ENCODE assay signal across 20 cellular contexts in the genomic region with DNA sequence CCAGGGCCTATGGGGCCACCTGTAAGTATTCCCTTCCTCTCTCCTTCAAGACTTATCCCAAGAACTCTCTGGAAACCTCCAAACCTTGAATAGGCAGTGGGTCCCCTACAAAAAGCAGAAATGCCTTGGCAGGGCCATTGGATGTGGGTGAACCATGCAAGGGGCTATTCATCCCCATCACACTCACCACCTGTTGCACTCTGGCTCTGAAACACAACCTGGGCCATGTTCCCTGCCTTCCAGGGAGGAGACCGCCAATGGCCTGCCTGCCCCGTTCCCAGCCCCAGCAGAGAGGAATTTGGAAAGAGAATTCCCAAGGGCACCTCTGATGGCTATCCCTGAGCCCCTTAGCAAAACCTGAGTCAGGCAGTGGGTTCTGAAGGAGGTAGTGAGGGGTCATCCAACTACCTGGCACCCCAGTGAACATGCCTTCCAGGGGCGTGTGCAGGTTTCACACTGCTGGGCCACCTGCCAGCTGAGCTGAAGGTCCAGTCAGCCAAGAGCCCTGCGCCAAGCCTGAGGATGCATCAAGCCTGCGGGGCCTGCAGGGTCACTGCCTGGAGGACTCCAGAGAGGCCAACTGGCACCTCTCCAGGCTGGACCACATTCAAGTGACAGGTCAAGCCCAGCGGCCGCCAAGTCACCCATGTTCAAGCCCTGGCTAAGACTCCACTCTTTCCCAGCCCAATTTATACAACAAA.
DNase-seq lines count a peak whose midpoint lies in the region; ATAC-seq and TF ChIP-seq lines count a peak whose summit lies in the region.
"Had no signal": no experiment of that assay in that cellular context is flagged by ENCODE, and none has a peak within 500 bp of the region (broad histone marks: within the 10 kb centered on the region; RNA-seq: fewer than 3 reads in every experiment).

No MANE protein-coding gene starts in this region.

- no peaks in the 10 kb centered on the region for H3K9me3 Mint-ChIP-seq in Caco-2 (ENCODE audit: unreplicated experiment)
- H3K9me3 Mint-ChIP-seq: activated T-cell treated with anti-CD3 and anti-CD28 coated beads, Interleukin-2, amount 50 U/mL, for 72 hours had no signal

- H3K4me1 Mint-ChIP-seq in Caco-2 (ENCODE audit: low read depth, unreplicated experiment) = peaks cover 29% of the 10 kb centered on the region
- H3K4me1 Mint-ChIP-seq: activated CD4-positive, alpha-beta T cell treated with anti-CD3 and anti-CD28 coated beads for 36 hours; stimulated activated naive B cell treated with anti-CD40 and anti-IgM and Interleukin-4, amounts not matched to agents 10 μg/mL and 1 μg/mL and 100 μg/mL, for 72 hours had no signal

- H2BK12ac ChIP-seq in neuronal stem cell (ENCODE audit: low read length) = peak overlapping the region; percentile 33

- peak overlapping the region; percentile 70 for H2AK5ac ChIP-seq in neuronal stem cell (ENCODE audit: low read depth, low read length)

- H3K27me3 Mint-ChIP-seq in Caco-2 (ENCODE audit: insufficient read depth, unreplicated experiment) = no peaks in the 10 kb centered on the region
- H3K27me3 Mint-ChIP-seq: activated CD4-positive, alpha-beta T cell treated with anti-CD3 and anti-CD28 coated beads for 36 hours had no signal

- peak overlapping the region; percentile 62 for H2BK15ac ChIP-seq in neuronal stem cell (ENCODE audit: low read length)

- no peak overlapping the region for H3K14ac ChIP-seq in neuronal stem cell (ENCODE audit: low read length)

- no peak overlapping the region for H3K9ac ChIP-seq in neuronal stem cell (ENCODE audit: low read depth, low read length, poor library complexity)

- peak overlapping the region; percentile 73 for H4K91ac ChIP-seq in neuronal stem cell (ENCODE audit: low read depth, low read length, poor library complexity)

- H2BK120ac ChIP-seq in neuronal stem cell (ENCODE audit: low read depth, low read length) = no peak overlapping the region

- peak; percentile 67 for DNase-seq in left cardiac atrium
- no peak for DNase-seq in Right ventricle myocardium inferior (ENCODE audit: missing footprints)
- no peak for DNase-seq in neuronal stem cell (ENCODE audit: low spot score)
- no peak for DNase-seq in NCI-H1105 treated with DMSO at 0.1 percent for 48 hours (lab: John Stamatoyannopoulos, UW)
- DNase-seq in mesenteric fat pad (ENCODE audit: low spot score) = no peak
- DNase-seq in Caco-2 = no peak
- DNase-seq: activated CD4-positive, alpha-beta T cell treated with anti-CD3 and anti-CD28 coated beads for 36 hours; activated naive CD4-positive, alpha-beta T cell treated with anti-CD3 and anti-CD28 coated beads, Interleukin-2, amount 50 U/mL, for 16 hours; activated T-cell treated with anti-CD3 and anti-CD28 coated beads, Interleukin-2, amount 50 U/mL, for 72 hours; aorta; BE2C; EL; glutamatergic neuron; NCI-H2107; sigmoid colon; stimulated activated naive B cell treated with anti-CD40 and anti-IgM and Interleukin-4, amounts not matched to agents 10 μg/mL and 1 μg/mL and 100 μg/mL, for 72 hours; SW 1271 had no signal

- H3K4ac ChIP-seq in neuronal stem cell (ENCODE audit: low read length) = no peak overlapping the region

- peak overlapping the region; percentile 75 for H3K18ac ChIP-seq in neuronal stem cell (ENCODE audit: low read length)

- H3K9me3 ChIP-seq in neuronal stem cell (replicated peaks in 1 of 2; ENCODE audit: control insufficient read depth in 2 of 2, insufficient read depth in 1 of 2, low read depth in 1 of 2, low read length in 2 of 2) (no peaks in the 10 kb centered on the region), Caco-2 (no peaks in the 10 kb centered on the region)
- H3K9me3 ChIP-seq: BE2C, sigmoid colon, tibial nerve had no signal

- ATAC-seq in left cardiac atrium (peak; percentile 32 to 70), Right ventricle myocardium inferior (no peak), esophagus mucosa (peak; percentile 23), HG02588 (IDR thresholded peaks at IDR 0.05; ENCODE audit: unreplicated experiment) (no peak)
- ATAC-seq: activated CD4-positive, alpha-beta T cell treated with anti-CD3 and anti-CD28 coated beads for 36 hours; activated T-cell treated with anti-CD3 and anti-CD28 coated beads, Interleukin-2, amount 50 U/mL, for 72 hours; stimulated activated naive B cell treated with anti-CD40 and anti-IgM and Interleukin-4, amounts not matched to agents 10 μg/mL and 1 μg/mL and 100 μg/mL, for 72 hours had no signal

- no peaks in the 10 kb centered on the region for H3K79me1 ChIP-seq in neuronal stem cell (ENCODE audit: low read depth, low read length)

- no peak overlapping the region for H3K4me3 ChIP-seq in neuronal stem cell (ENCODE audit: low read length in 2 of 2)
- H3K4me3 ChIP-seq in Caco-2 (ENCODE audit: low read depth, low read length) = no peak overlapping the region
- H3K4me3 ChIP-seq: sigmoid colon, tibial nerve had no signal

- WGBS in neuronal stem cell (ENCODE audit: extremely low coverage in 2 of 2, insufficient read length in 2 of 2, insufficient replicate concordance in 1 of 2), 2 donors = no CpG with 5 or more reads among the region's 7 CpGs

- no peak overlapping the region for H3K4me2 ChIP-seq in neuronal stem cell (ENCODE audit: insufficient read depth, low read length, poor library complexity, severe bottlenecking)

- no peak overlapping the region for H4K8ac ChIP-seq in neuronal stem cell (ENCODE audit: low read depth, low read length)

- TF ChIP-seq CTCF in Caco-2 (IDR thresholded peaks at IDR 0.05; ENCODE audit: insufficient read depth in 1 of 2, low read depth in 1 of 2, low read length in 1 of 2, severe bottlenecking in 1 of 2, unreplicated experiment in 1 of 2) = no peak

- H2BK5ac ChIP-seq in neuronal stem cell (ENCODE audit: low read length) = peak overlapping the region; percentile 12

- no peak overlapping the region for H3K27ac Mint-ChIP-seq in Caco-2 (ENCODE audit: unreplicated experiment)
- H3K27ac Mint-ChIP-seq: activated CD4-positive, alpha-beta T cell treated with anti-CD3 and anti-CD28 coated beads for 36 hours; activated T-cell treated with anti-CD3 and anti-CD28 coated beads, Interleukin-2, amount 50 U/mL, for 72 hours; stimulated activated naive B cell treated with anti-CD40 and anti-IgM and Interleukin-4, amounts not matched to agents 10 μg/mL and 1 μg/mL and 100 μg/mL, for 72 hours had no signal

- H3K4me1 ChIP-seq in neuronal stem cell (ENCODE audit: control insufficient read depth in 2 of 2, insufficient read depth in 1 of 2, low read depth in 1 of 2, low read length in 2 of 2) = peaks cover 20 to 30% of the 10 kb centered on the region in 2 donors
- H3K4me1 ChIP-seq in Caco-2 = peaks cover 36% of the 10 kb centered on the region

- POLR2A ChIA-PET in Caco-2 (lab: Charles Lee) = interaction anchor here (0.6 kb wide), 1 partner anchor 502 kb away, joined by 3 read pairs; no protein-coding TSS in a partner anchor

- no peaks in the 10 kb centered on the region for H3K36me3 ChIP-seq in neuronal stem cell (replicated peaks in 1 of 2; ENCODE audit: control insufficient read depth in 2 of 2, insufficient read depth in 2 of 2, low read length in 2 of 2)
- no peaks in the 10 kb centered on the region for H3K36me3 ChIP-seq in Caco-2 (ENCODE audit: control insufficient read depth, insufficient read depth, low read length)
- H3K36me3 ChIP-seq: BE2C, sigmoid colon, tibial nerve had no signal

- H3K27me3 ChIP-seq in neuronal stem cell (ENCODE audit: control insufficient read depth in 3 of 3, insufficient read depth in 3 of 3, low read depth in 1 of 3, low read length in 3 of 3) = no peaks in the 10 kb centered on the region
- H3K27me3 ChIP-seq in Caco-2 (replicated peaks; ENCODE audit: control insufficient read depth, insufficient read depth, low read length) = no peaks in the 10 kb centered on the region
- H3K27me3 ChIP-seq: BE2C, sigmoid colon, tibial nerve had no signal

- no peaks in the 10 kb centered on the region for H3K36me3 Mint-ChIP-seq in Caco-2 (ENCODE audit: insufficient read depth, unreplicated experiment)
- H3K36me3 Mint-ChIP-seq: stimulated activated naive B cell treated with anti-CD40 and anti-IgM and Interleukin-4, amounts not matched to agents 10 μg/mL and 1 μg/mL and 100 μg/mL, for 72 hours had no signal

- intact Hi-C loops in left cardiac atrium (cut with DNase I) = no loop called here
- intact Hi-C loops in Right ventricle myocardium inferior (cut with DNase I) = no loop called here
- intact Hi-C loops in Caco-2 (cut with micrococcal nuclease; ENCODE audit: unreplicated experiment) = no loop called here

- H3K23ac ChIP-seq in neuronal stem cell (ENCODE audit: low read depth, low read length, poor library complexity) = no peak overlapping the region

- no TSS peak for BruUV-seq in Caco-2 (replicated peaks; lab: Mats Ljungman, UMichigan)

- H3K27ac ChIP-seq in neuronal stem cell (replicated peaks; ENCODE audit: low read length) = no peak overlapping the region
- H3K27ac ChIP-seq: sigmoid colon had no signal

- CTCF ChIA-PET in Caco-2 (lab: Charles Lee) = interaction anchor here (3.0 kb wide), 1 partner anchor 19 kb away, joined by 15 read pairs; no protein-coding TSS in a partner anchor

- no peak overlapping the region for H3K4me3 Mint-ChIP-seq in Caco-2 (ENCODE audit: unreplicated experiment)
- H3K4me3 Mint-ChIP-seq: activated CD4-positive, alpha-beta T cell treated with anti-CD3 and anti-CD28 coated beads for 36 hours; activated T-cell treated with anti-CD3 and anti-CD28 coated beads, Interleukin-2, amount 50 U/mL, for 72 hours; stimulated activated naive B cell treated with anti-CD40 and anti-IgM and Interleukin-4, amounts not matched to agents 10 μg/mL and 1 μg/mL and 100 μg/mL, for 72 hours had no signal

- H2AFZ ChIP-seq in neuronal stem cell (ENCODE audit: low read length) = no peak overlapping the region

Comparison
In these comparisons a context has a peak if more than half of its experiments do, and no peak if none do; other contexts are left out.
1. ATAC-seq: peak in left cardiac atrium (2 of 2) and esophagus mucosa (single experiment); none in Right ventricle myocardium inferior (single experiment) and HG02588 (single experiment).